ENCODE assay signal across 16 cellular contexts in genomic region chr17:35048685-35049379, GRCh38. TPM values are rescaled to one million over a fixed set of nuclear protein-coding genes. Genes with fewer than 3 reads are reported as not detected.
DNase-seq lines count a peak whose midpoint lies in the region; ATAC-seq and TF ChIP-seq lines count a peak whose summit lies in the region.
"Had no signal": no experiment of that assay in that cellular context is flagged by ENCODE, and none has a peak within 500 bp of the region (broad histone marks: within the 10 kb centered on the region; RNA-seq: fewer than 3 reads in every experiment).

No MANE protein-coding gene starts in this region.

- no peak for DNase-seq in activated CD4-positive, alpha-beta T cell treated with anti-CD3 and anti-CD28 coated beads for 36 hours
- DNase-seq in activated CD4-positive, alpha-beta T cell treated with anti-CD3 and anti-CD28 coated beads, Interleukin-2, amount 50 U/mL, for 4 hours = no peak
- no peak for DNase-seq in T-helper 2 cell treated with Interferon-gamma antibody and Interleukin-4, amounts not matched to agents 5 μg/mL and 100 μg/mL, for 36 hours (ENCODE audit: low spot score)
- DNase-seq in central memory CD8-positive, alpha-beta T cell (ENCODE audit: low spot score in 2 of 2) = no peak
- DNase-seq in progenitor cell of endocrine pancreas (ENCODE audit: low spot score, unreplicated experiment) = no peak
- DNase-seq in smooth muscle cell (lab: John Stamatoyannopoulos, UW; ENCODE audit: unreplicated experiment) = no peak
- DNase-seq in retina = no peak
- DNase-seq: NCI-H2081 treated with DMSO at 0.1 percent for 48 hours; NK-92 treated with Interleukin-12 subunit alpha and Interleukin-12 subunit beta, amount 100 ng/mL, for 24 hours; nucleus accumbens; small intestine; T-helper 9 cell had no signal

- H3K9ac ChIP-seq in smooth muscle cell (ENCODE audit: low read depth) = no peak overlapping the region

- H3K36me3 ChIP-seq in smooth muscle cell (ENCODE audit: low read depth) = no peaks in the 10 kb centered on the region
- H3K36me3 ChIP-seq in gastroesophageal sphincter = no peaks in the 10 kb centered on the region

- no peaks in the 10 kb centered on the region for H3K36me3 Mint-ChIP-seq in activated CD4-positive, alpha-beta T cell treated with anti-CD3 and anti-CD28 coated beads for 36 hours (ENCODE audit: low read depth)
- peaks cover 13% of the 10 kb centered on the region for H3K36me3 Mint-ChIP-seq in T-helper 2 cell treated with Interferon-gamma antibody and Interleukin-4, amounts not matched to agents 5 μg/mL and 100 μg/mL, for 36 hours (ENCODE audit: low read depth)
- peaks cover 13% of the 10 kb centered on the region for H3K36me3 Mint-ChIP-seq in central memory CD8-positive, alpha-beta T cell (ENCODE audit: insufficient read depth)
- H3K36me3 Mint-ChIP-seq in progenitor cell of endocrine pancreas (ENCODE audit: insufficient read depth) = peaks cover 3% of the 10 kb centered on the region

- H3K27ac Mint-ChIP-seq in activated CD4-positive, alpha-beta T cell treated with anti-CD3 and anti-CD28 coated beads for 36 hours = peak overlapping the region; percentile 74
- peak overlapping the region; percentile 67 for H3K27ac Mint-ChIP-seq in T-helper 2 cell treated with Interferon-gamma antibody and Interleukin-4, amounts not matched to agents 5 μg/mL and 100 μg/mL, for 36 hours
- H3K27ac Mint-ChIP-seq in central memory CD8-positive, alpha-beta T cell (ENCODE audit: low read depth) = peak overlapping the region; percentile 86
- H3K27ac Mint-ChIP-seq in progenitor cell of endocrine pancreas = peak overlapping the region; percentile 4

- 85% methylated on average over 3 of the region's 3 CpGs for WGBS in smooth muscle cell (ENCODE audit: low lambda C conversion rate)
- WGBS in gastroesophageal sphincter (ENCODE audit: low coverage in 1 of 2), 2 donors = 89 to 97% methylated on average over 3 of the region's 3 CpGs

- no peak for TF ChIP-seq EP300 in gastroesophageal sphincter (IDR thresholded peaks at IDR 0.05)

- no peaks in the 10 kb centered on the region for H3F3A ChIP-seq in smooth muscle cell (ENCODE audit: low read depth)

- H3K4me2 ChIP-seq in smooth muscle cell = no peak overlapping the region

- H3K4me3 ChIP-seq in smooth muscle cell (no peak overlapping the region), gastroesophageal sphincter (no peak overlapping the region)
- H3K4me3 ChIP-seq: lung had no signal

- POLR2A ChIA-PET in activated CD4-positive, alpha-beta T cell treated with anti-CD3 and anti-CD28 coated beads for 36 hours (lab: Charles Lee) = interaction anchor here (1.2 kb wide), 1 partner anchor 15 kb away, joined by 3 read pairs; the partner anchor contains the start of gene RFFL

- TF ChIP-seq CTCF in progenitor cell of endocrine pancreas (IDR thresholded peaks at IDR 0.05; ENCODE audit: unreplicated experiment) = no peak
- TF ChIP-seq CTCF in smooth muscle cell (IDR thresholded peaks at IDR 0.05; ENCODE audit: borderline replicate concordance, insufficient read depth, poor library complexity, severe bottlenecking) = no peak
- no peak for TF ChIP-seq CTCF in gastroesophageal sphincter (IDR thresholded peaks at IDR 0.05)

- H3K4me1 ChIP-seq in smooth muscle cell (ENCODE audit: low read depth) (peaks cover 30% of the 10 kb centered on the region), gastroesophageal sphincter (peaks cover 0 to 28% (median 0%) of the 10 kb centered on the region in 3 donors)

- no peak for ATAC-seq in activated CD4-positive, alpha-beta T cell treated with anti-CD3 and anti-CD28 coated beads for 36 hours
- ATAC-seq in central memory CD8-positive, alpha-beta T cell (replicated peaks; ENCODE audit: extremely low read depth, poor library complexity, severe bottlenecking) = no peak
- ATAC-seq in gastroesophageal sphincter = no peak
- ATAC-seq: Right ventricle myocardium inferior had no signal

- H3K27ac ChIP-seq in smooth muscle cell (ENCODE audit: low read depth) (no peak overlapping the region), gastroesophageal sphincter (no peak overlapping the region)
- H3K27ac ChIP-seq: epithelial cell of prostate had no signal

- H4K20me1 ChIP-seq in smooth muscle cell (ENCODE audit: low read depth) = peaks cover 89% of the 10 kb centered on the region

- peaks cover 89% of the 10 kb centered on the region for H3K4me1 Mint-ChIP-seq in activated CD4-positive, alpha-beta T cell treated with anti-CD3 and anti-CD28 coated beads for 36 hours
- peaks cover 66% of the 10 kb centered on the region for H3K4me1 Mint-ChIP-seq in T-helper 2 cell treated with Interferon-gamma antibody and Interleukin-4, amounts not matched to agents 5 μg/mL and 100 μg/mL, for 36 hours (ENCODE audit: low read depth)
- peaks cover 76% of the 10 kb centered on the region for H3K4me1 Mint-ChIP-seq in central memory CD8-positive, alpha-beta T cell
- peaks cover 40% of the 10 kb centered on the region for H3K4me1 Mint-ChIP-seq in progenitor cell of endocrine pancreas (ENCODE audit: low read depth)

- TF ChIP-seq POLR2A in gastroesophageal sphincter (IDR thresholded peaks at IDR 0.05) = no peak

- CTCF ChIA-PET in activated CD4-positive, alpha-beta T cell treated with anti-CD3 and anti-CD28 coated beads for 36 hours (lab: Charles Lee) = interaction anchor here (1.2 kb wide), 1 partner anchor 39 kb away, joined by 3 read pairs; no protein-coding TSS in a partner anchor

- no peaks in the 10 kb centered on the region for H3K27me3 ChIP-seq in smooth muscle cell (ENCODE audit: low read depth)
- H3K27me3 ChIP-seq in gastroesophageal sphincter = no peaks in the 10 kb centered on the region

- H3K4me3 Mint-ChIP-seq in activated CD4-positive, alpha-beta T cell treated with anti-CD3 and anti-CD28 coated beads for 36 hours = peak overlapping the region; percentile 9
- peak overlapping the region; percentile 62 for H3K4me3 Mint-ChIP-seq in T-helper 2 cell treated with Interferon-gamma antibody and Interleukin-4, amounts not matched to agents 5 μg/mL and 100 μg/mL, for 36 hours
- H3K4me3 Mint-ChIP-seq in central memory CD8-positive, alpha-beta T cell = peak overlapping the region; percentile 59
- no peak overlapping the region for H3K4me3 Mint-ChIP-seq in progenitor cell of endocrine pancreas (ENCODE audit: low read depth)

- H2AFZ ChIP-seq in smooth muscle cell (ENCODE audit: low read depth) = no peak overlapping the region

- H3K27me3 Mint-ChIP-seq in activated CD4-positive, alpha-beta T cell treated with anti-CD3 and anti-CD28 coated beads for 36 hours = no peaks in the 10 kb centered on the region
- no peaks in the 10 kb centered on the region for H3K27me3 Mint-ChIP-seq in T-helper 2 cell treated with Interferon-gamma antibody and Interleukin-4, amounts not matched to agents 5 μg/mL and 100 μg/mL, for 36 hours (ENCODE audit: low read depth)
- H3K27me3 Mint-ChIP-seq in central memory CD8-positive, alpha-beta T cell = no peaks in the 10 kb centered on the region
- H3K27me3 Mint-ChIP-seq in progenitor cell of endocrine pancreas = no peaks in the 10 kb centered on the region

- peaks cover 3% of the 10 kb centered on the region for H3K79me2 ChIP-seq in smooth muscle cell (ENCODE audit: low read depth)

- H3K9me3 ChIP-seq in smooth muscle cell (replicated peaks; ENCODE audit: low read depth) = no peaks in the 10 kb centered on the region
- no peaks in the 10 kb centered on the region for H3K9me3 ChIP-seq in gastroesophageal sphincter

- intact Hi-C loops in activated CD4-positive, alpha-beta T cell treated with anti-CD3 and anti-CD28 coated beads for 36 hours (cut with DNase I, micrococcal nuclease) = no loop called here

- H3K9me3 Mint-ChIP-seq in activated CD4-positive, alpha-beta T cell treated with anti-CD3 and anti-CD28 coated beads for 36 hours (ENCODE audit: low read depth) = no peaks in the 10 kb centered on the region
- H3K9me3 Mint-ChIP-seq in T-helper 2 cell treated with Interferon-gamma antibody and Interleukin-4, amounts not matched to agents 5 μg/mL and 100 μg/mL, for 36 hours = no peaks in the 10 kb centered on the region
- H3K9me3 Mint-ChIP-seq in central memory CD8-positive, alpha-beta T cell = no peaks in the 10 kb centered on the region
- H3K9me3 Mint-ChIP-seq in progenitor cell of endocrine pancreas (ENCODE audit: low read depth) = no peaks in the 10 kb centered on the region

RNA-seq across cellular contexts. Expression of gene RFFL, which starts 14.7 kb away (rescaled TPM):
- 10 to 100 TPM; 19.2 to 22.9 TPM for total RNA-seq in activated CD4-positive, alpha-beta T cell treated with anti-CD3 and anti-CD28 coated beads for 36 hours
- total RNA-seq in progenitor cell of endocrine pancreas (34.0 and 35.2 TPM in 2 replicates), smooth muscle cell (7.1 and 20.0 TPM in 2 replicates), gastroesophageal sphincter (10 to 100 TPM; 16.7 to 43.8 (median 30.8) TPM)
- polyA plus RNA-seq in smooth muscle cell = 5.3 and 7.0 TPM in 2 replicates

Comparison
In these comparisons a context has a peak if more than half of its experiments do, and no peak if none do; other contexts are left out.
1. H3K27ac Mint-ChIP-seq: peak in every context shown above with its lines; median percentile 86 in central memory CD8-positive, alpha-beta T cell; 74 in activated CD4-positive, alpha-beta T cell treated with anti-CD3 and anti-CD28 coated beads for 36 hours; 67 in T-helper 2 cell treated with Interferon-gamma antibody and Interleukin-4, amounts not matched to agents 5 μg/mL and 100 μg/mL, for 36 hours; 4 in progenitor cell of endocrine pancreas.